33 cellular contexts compared by ENCODE assay signal in the genomic region with DNA sequence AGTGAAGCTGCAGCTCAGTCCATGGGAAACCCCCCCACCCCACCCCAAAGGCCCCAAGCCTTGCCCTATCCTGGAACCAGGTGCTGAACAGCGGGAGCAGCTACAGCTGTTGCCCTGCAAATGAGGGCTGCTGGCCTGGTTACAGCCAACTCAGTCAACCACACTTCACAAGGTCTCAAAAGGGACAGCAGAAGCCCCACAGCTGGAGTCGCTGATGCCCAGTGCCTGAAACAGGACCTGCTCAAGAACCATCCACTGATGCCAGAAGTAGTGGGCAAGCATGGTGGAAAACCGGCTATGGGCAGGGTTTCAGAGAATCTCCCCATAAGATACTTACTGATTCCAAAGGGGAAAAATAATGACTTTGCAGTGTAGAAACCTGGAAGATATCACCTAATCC.
"Had no signal": no experiment of that assay in that cellular context is flagged by ENCODE, and none has a peak within 500 bp of the region (broad histone marks: within the 10 kb centered on the region; RNA-seq: fewer than 3 reads in every experiment).

No MANE protein-coding gene starts in this region.

- H3K9me3 Mint-ChIP-seq: activated naive CD4-positive, alpha-beta T cell treated with anti-CD3 and anti-CD28 coated beads for 36 hours; activated naive CD4-positive, alpha-beta T cell treated with anti-CD3 and anti-CD28 coated beads, Interleukin-2, amount 10 ng/mL, durations not matched to agents 7 days and 5 days; activated naive CD4-positive, alpha-beta T cell treated with anti-CD3 and anti-CD28 coated beads, Interleukin-2, amount 50 U/mL, for 24 hours; activated naive CD4-positive, alpha-beta T cell treated with anti-CD3 and anti-CD28 coated beads, Interleukin-2, amount 50 U/mL, for 72 hours; activated naive CD8-positive, alpha-beta T cell treated with anti-CD3 and anti-CD28 coated beads for 36 hours; activated naive CD8-positive, alpha-beta T cell treated with anti-CD3 and anti-CD28 coated beads, Interleukin-2, amount 10 ng/mL, durations not matched to agents 7 days and 5 days; activated naive CD8-positive, alpha-beta T cell treated with anti-CD3 and anti-CD28 coated beads, Interleukin-2, amount 50 U/mL, for 24 hours; activated T-cell treated with anti-CD3 and anti-CD28 coated beads, Interleukin-2, amount 50 U/mL, for 24 hours; activated T-cell treated with anti-CD3 and anti-CD28 coated beads, Interleukin-2, amount 50 U/mL, for 4 hours; activated T-cell treated with anti-CD3 and anti-CD28 coated beads, Interleukin-2, amount 50 U/mL, for 72 hours; activated T-helper 1 cell treated with anti-CD3 and anti-CD28 coated beads, Interleukin-12 subunit alpha, Interleukin-12 subunit beta, Interleukin-2, Interleukin-4 antibody, amounts not matched to agents 30 ng/mL and 10 ng/mL and 1 ng/mL, durations not matched to agents 14 hours and 24 hours and 36 hours; activated T-helper 17 cell treated with anti-CD3 and anti-CD28 coated beads, Interleukin-2, amount 50 U/mL, for 72 hours; activated T-helper 2 cell treated with anti-CD3 and anti-CD28 coated beads, Interferon-gamma antibody, Interleukin-2, Interleukin-4, amounts not matched to agents 10 μg/mL and 5 μg/mL and 100 μg/mL, durations not matched to agents 14 hours and 24 hours and 36 hours; central memory CD8-positive, alpha-beta T cell had no signal

- H3K4me1 Mint-ChIP-seq: activated naive CD4-positive, alpha-beta T cell treated with anti-CD3 and anti-CD28 coated beads, Interleukin-2, amount 10 ng/mL, durations not matched to agents 7 days and 5 days; activated naive CD4-positive, alpha-beta T cell treated with anti-CD3 and anti-CD28 coated beads, Interleukin-2, amount 50 U/mL, for 24 hours; activated naive CD8-positive, alpha-beta T cell treated with anti-CD3 and anti-CD28 coated beads for 36 hours; activated naive CD8-positive, alpha-beta T cell treated with anti-CD3 and anti-CD28 coated beads, Interleukin-2, amount 10 ng/mL, durations not matched to agents 7 days and 5 days; activated naive CD8-positive, alpha-beta T cell treated with anti-CD3 and anti-CD28 coated beads, Interleukin-2, amount 50 U/mL, for 24 hours; activated T-helper 17 cell treated with anti-CD3 and anti-CD28 coated beads, Interleukin-2, amount 50 U/mL, for 72 hours; brain; central memory CD8-positive, alpha-beta T cell had no signal

- H3K27ac Mint-ChIP-seq: activated naive CD4-positive, alpha-beta T cell treated with anti-CD3 and anti-CD28 coated beads for 36 hours; activated naive CD4-positive, alpha-beta T cell treated with anti-CD3 and anti-CD28 coated beads, Interleukin-2, amount 10 ng/mL, durations not matched to agents 7 days and 5 days; activated naive CD4-positive, alpha-beta T cell treated with anti-CD3 and anti-CD28 coated beads, Interleukin-2, amount 50 U/mL, for 24 hours; activated naive CD4-positive, alpha-beta T cell treated with anti-CD3 and anti-CD28 coated beads, Interleukin-2, amount 50 U/mL, for 72 hours; activated naive CD8-positive, alpha-beta T cell; activated naive CD8-positive, alpha-beta T cell treated with anti-CD3 and anti-CD28 coated beads for 36 hours; activated naive CD8-positive, alpha-beta T cell treated with anti-CD3 and anti-CD28 coated beads, Interleukin-2, amount 10 ng/mL, durations not matched to agents 7 days and 5 days; activated naive CD8-positive, alpha-beta T cell treated with anti-CD3 and anti-CD28 coated beads, Interleukin-2, amount 50 U/mL, for 24 hours; activated T-cell treated with anti-CD3 and anti-CD28 coated beads, Interleukin-2, amount 50 U/mL, for 24 hours; activated T-cell treated with anti-CD3 and anti-CD28 coated beads, Interleukin-2, amount 50 U/mL, for 72 hours; activated T-helper 1 cell treated with anti-CD3 and anti-CD28 coated beads, Interleukin-12 subunit alpha, Interleukin-12 subunit beta, Interleukin-2, Interleukin-4 antibody, amounts not matched to agents 30 ng/mL and 10 ng/mL and 1 ng/mL, durations not matched to agents 14 hours and 24 hours and 36 hours; activated T-helper 17 cell treated with anti-CD3 and anti-CD28 coated beads, Interleukin-2, amount 50 U/mL, for 72 hours; activated T-helper 2 cell treated with anti-CD3 and anti-CD28 coated beads, Interferon-gamma antibody, Interleukin-2, Interleukin-4, amounts not matched to agents 10 μg/mL and 5 μg/mL and 100 μg/mL, durations not matched to agents 14 hours and 24 hours and 36 hours; brain had no signal

- H3K36me3 Mint-ChIP-seq: activated naive CD4-positive, alpha-beta T cell treated with anti-CD3 and anti-CD28 coated beads, Interleukin-2, amount 10 ng/mL, durations not matched to agents 7 days and 5 days; activated naive CD4-positive, alpha-beta T cell treated with anti-CD3 and anti-CD28 coated beads, Interleukin-2, amount 50 U/mL, for 24 hours; activated naive CD4-positive, alpha-beta T cell treated with anti-CD3 and anti-CD28 coated beads, Interleukin-2, amount 50 U/mL, for 72 hours; activated naive CD8-positive, alpha-beta T cell treated with anti-CD3 and anti-CD28 coated beads for 36 hours; activated naive CD8-positive, alpha-beta T cell treated with anti-CD3 and anti-CD28 coated beads, Interleukin-2, amount 10 ng/mL, durations not matched to agents 7 days and 5 days had no signal

- H3K4me3 Mint-ChIP-seq: activated naive CD4-positive, alpha-beta T cell treated with anti-CD3 and anti-CD28 coated beads for 36 hours; activated naive CD4-positive, alpha-beta T cell treated with anti-CD3 and anti-CD28 coated beads, Interleukin-2, amount 10 ng/mL, durations not matched to agents 7 days and 5 days; activated naive CD4-positive, alpha-beta T cell treated with anti-CD3 and anti-CD28 coated beads, Interleukin-2, amount 50 U/mL, for 24 hours; activated naive CD8-positive, alpha-beta T cell; activated naive CD8-positive, alpha-beta T cell treated with anti-CD3 and anti-CD28 coated beads for 36 hours; activated naive CD8-positive, alpha-beta T cell treated with anti-CD3 and anti-CD28 coated beads, Interleukin-2, amount 10 ng/mL, durations not matched to agents 7 days and 5 days; activated naive CD8-positive, alpha-beta T cell treated with anti-CD3 and anti-CD28 coated beads, Interleukin-2, amount 50 U/mL, for 24 hours; activated T-cell treated with anti-CD3 and anti-CD28 coated beads, Interleukin-2, amount 50 U/mL, for 24 hours; activated T-cell treated with anti-CD3 and anti-CD28 coated beads, Interleukin-2, amount 50 U/mL, for 4 hours; activated T-cell treated with anti-CD3 and anti-CD28 coated beads, Interleukin-2, amount 50 U/mL, for 72 hours; activated T-helper 1 cell treated with anti-CD3 and anti-CD28 coated beads, Interleukin-12 subunit alpha, Interleukin-12 subunit beta, Interleukin-2, Interleukin-4 antibody, amounts not matched to agents 30 ng/mL and 10 ng/mL and 1 ng/mL, durations not matched to agents 14 hours and 24 hours and 36 hours; activated T-helper 17 cell treated with anti-CD3 and anti-CD28 coated beads, Interleukin-2, amount 50 U/mL, for 72 hours; brain; central memory CD8-positive, alpha-beta T cell had no signal

- ATAC-seq: activated naive CD4-positive, alpha-beta T cell treated with anti-CD3 and anti-CD28 coated beads, Interleukin-2, amount 50 U/mL, for 72 hours; activated naive CD8-positive, alpha-beta T cell treated with anti-CD3 and anti-CD28 coated beads, Interleukin-2, amount 50 U/mL, for 24 hours; activated T-cell treated with anti-CD3 and anti-CD28 coated beads, Interleukin-2, amount 50 U/mL, for 4 hours; activated T-cell treated with anti-CD3 and anti-CD28 coated beads, Interleukin-2, amount 50 U/mL, for 72 hours; activated T-helper 17 cell treated with anti-CD3 and anti-CD28 coated beads, Interleukin-2, amount 50 U/mL, for 72 hours; body of pancreas had no signal

- DNase-seq: activated gamma-delta T cell; activated gamma-delta T cell treated with Interleukin-2 at 50 U/mL for 16 hours; activated naive CD4-positive, alpha-beta T cell; activated naive CD4-positive, alpha-beta T cell treated with anti-CD3 and anti-CD28 coated beads for 36 hours; activated naive CD4-positive, alpha-beta T cell treated with anti-CD3 and anti-CD28 coated beads, Interleukin-2, amount 10 ng/mL, durations not matched to agents 7 days and 5 days; activated naive CD4-positive, alpha-beta T cell treated with anti-CD3 and anti-CD28 coated beads, Interleukin-2, amount 50 U/mL, for 16 hours; activated naive CD4-positive, alpha-beta T cell treated with Interleukin-2 at 50 U/mL for 16 hours; activated naive CD8-positive, alpha-beta T cell treated with anti-CD3 and anti-CD28 coated beads for 36 hours; activated naive CD8-positive, alpha-beta T cell treated with anti-CD3 and anti-CD28 coated beads, Interleukin-2, amount 10 ng/mL, durations not matched to agents 7 days and 5 days; activated naive CD8-positive, alpha-beta T cell treated with anti-CD3 and anti-CD28 coated beads, Interleukin-2, amount 50 U/mL, for 24 hours; activated T-cell treated with anti-CD3 and anti-CD28 coated beads for 4 hours; activated T-cell treated with anti-CD3 and anti-CD28 coated beads, Interleukin-2, amount 50 U/mL, for 1 hour; activated T-cell treated with anti-CD3 and anti-CD28 coated beads, Interleukin-2, amount 50 U/mL, for 24 hours; activated T-cell treated with anti-CD3 and anti-CD28 coated beads, Interleukin-2, amount 50 U/mL, for 4 hours; activated T-cell treated with anti-CD3 and anti-CD28 coated beads, Interleukin-2, amount 50 U/mL, for 48 hours; activated T-cell treated with anti-CD3 and anti-CD28 coated beads, Interleukin-2, amount 50 U/mL, for 72 hours; adrenal gland; amniotic stem cell; amygdala; anterior cingulate cortex; body of pancreas; brain microvascular endothelial cell; caudate nucleus; central memory CD4-positive, alpha-beta T cell; cerebellar nuclear complex had no signal

- H3K27me3 Mint-ChIP-seq: activated naive CD4-positive, alpha-beta T cell treated with anti-CD3 and anti-CD28 coated beads, Interleukin-2, amount 10 ng/mL, durations not matched to agents 7 days and 5 days; activated naive CD4-positive, alpha-beta T cell treated with anti-CD3 and anti-CD28 coated beads, Interleukin-2, amount 50 U/mL, for 24 hours; activated naive CD8-positive, alpha-beta T cell; activated naive CD8-positive, alpha-beta T cell treated with anti-CD3 and anti-CD28 coated beads for 36 hours; activated naive CD8-positive, alpha-beta T cell treated with anti-CD3 and anti-CD28 coated beads, Interleukin-2, amount 10 ng/mL, durations not matched to agents 7 days and 5 days; activated naive CD8-positive, alpha-beta T cell treated with anti-CD3 and anti-CD28 coated beads, Interleukin-2, amount 50 U/mL, for 24 hours; activated T-cell treated with anti-CD3 and anti-CD28 coated beads, Interleukin-2, amount 50 U/mL, for 24 hours; activated T-helper 17 cell treated with anti-CD3 and anti-CD28 coated beads, Interleukin-2, amount 50 U/mL, for 72 hours; brain; central memory CD8-positive, alpha-beta T cell had no signal
